In the genomic region with DNA sequence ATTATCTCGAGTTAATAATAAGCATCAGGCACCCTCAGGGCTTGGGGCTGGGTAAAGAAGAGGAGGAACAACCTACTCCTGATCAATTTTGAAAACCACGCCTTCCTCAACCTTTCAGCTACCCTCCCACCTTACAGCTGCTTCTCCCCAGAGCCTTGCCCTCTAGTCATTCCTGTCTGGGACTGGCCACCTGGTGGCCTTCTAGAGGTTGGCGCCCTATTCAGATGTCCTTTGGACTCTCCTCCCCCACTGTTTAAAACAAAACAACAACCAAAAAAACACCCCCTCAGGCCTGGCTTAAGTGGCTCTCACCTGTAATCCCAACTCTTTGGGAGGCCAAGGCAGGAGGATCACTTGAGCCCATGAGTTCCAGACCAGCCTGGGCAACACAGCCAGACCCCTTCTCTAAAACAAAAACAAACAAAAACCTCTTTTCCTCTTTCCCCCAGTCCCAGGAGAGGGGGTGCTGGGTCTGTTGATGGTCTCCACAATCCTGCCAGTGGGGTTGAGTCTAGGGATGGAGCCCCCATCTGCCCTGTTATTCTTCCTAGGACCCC, we compare ENCODE assay signal across 1 cellular context.
TF ChIP-seq lines count a peak whose summit lies in the region.

No MANE protein-coding gene starts in this region.

TF ChIP-seq in IMR-90, 13 proteins besides CTCF, POLR2A, EP300 and RAD21 (continued from another document):
- TF ChIP-seq, protein P1, sequence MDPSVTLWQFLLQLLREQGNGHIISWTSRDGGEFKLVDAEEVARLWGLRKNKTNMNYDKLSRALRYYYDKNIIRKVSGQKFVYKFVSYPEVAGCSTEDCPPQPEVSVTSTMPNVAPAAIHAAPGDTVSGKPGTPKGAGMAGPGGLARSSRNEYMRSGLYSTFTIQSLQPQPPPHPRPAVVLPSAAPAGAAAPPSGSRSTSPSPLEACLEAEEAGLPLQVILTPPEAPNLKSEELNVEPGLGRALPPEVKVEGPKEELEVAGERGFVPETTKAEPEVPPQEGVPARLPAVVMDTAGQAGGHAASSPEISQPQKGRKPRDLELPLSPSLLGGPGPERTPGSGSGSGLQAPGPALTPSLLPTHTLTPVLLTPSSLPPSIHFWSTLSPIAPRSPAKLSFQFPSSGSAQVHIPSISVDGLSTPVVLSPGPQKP (IDR thresholded peaks at IDR 0.05; ENCODE audit: borderline replicate concordance, low read depth, low read length): no peak
- TF ChIP-seq CEBPB (IDR thresholded peaks at IDR 0.05; ENCODE audit: low read depth, low read length) (no peak), USF2 (IDR thresholded peaks at IDR 0.05; ENCODE audit: low read depth, low read length) (no peak), MAFK (IDR thresholded peaks at IDR 0.05; ENCODE audit: low read depth, low read length) (no peak), CHD1 (IDR thresholded peaks at IDR 0.05; ENCODE audit: low read depth, low read length) (no peak), SMC3 (IDR thresholded peaks at IDR 0.05; ENCODE audit: low read depth, low read length) (no peak), RCOR1 (IDR thresholded peaks at IDR 0.05; ENCODE audit: insufficient replicate concordance, low read length) (no peak)
TF ChIP-seq in IMR-90: peak in this region for 0.
